12 cellular contexts compared by ENCODE assay signal in the genomic region with DNA sequence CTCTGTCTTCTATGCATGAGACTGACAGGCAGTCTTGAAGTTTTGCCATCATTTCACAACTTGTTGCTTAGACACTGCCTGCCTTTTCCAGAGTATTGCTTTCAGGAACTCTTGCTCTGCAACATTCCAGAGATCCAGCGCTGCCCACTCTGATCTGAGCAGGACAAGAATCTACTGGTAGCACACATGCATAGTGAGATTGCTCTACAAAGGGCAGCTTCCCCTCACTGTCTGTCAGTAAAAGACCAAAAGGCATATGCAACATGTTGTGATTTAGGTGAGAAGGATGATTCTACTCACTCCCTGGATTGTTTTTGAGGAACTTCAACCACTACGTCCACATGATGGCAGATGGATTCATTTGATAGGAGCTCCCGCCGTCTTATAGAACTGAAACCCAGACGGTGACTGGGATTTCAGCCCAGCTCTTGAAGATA.
A peak's percentile ranks its signal among the peaks of the same experiment; 100 is the strongest.
DNase-seq lines count a peak whose midpoint lies in the region; ATAC-seq, FAIRE-seq and TF ChIP-seq lines count a peak whose summit lies in the region.
"Had no signal": no experiment of that assay in that cellular context is flagged by ENCODE, and none has a peak within 500 bp of the region (broad histone marks: within the 10 kb centered on the region; RNA-seq: fewer than 3 reads in every experiment).

No MANE protein-coding gene starts in this region.

- H3K27ac ChIP-seq in SK-N-SH (ENCODE audit: low read depth in 2 of 2, low read length in 1 of 2) (no peak overlapping the region), H1 (ENCODE audit: low read depth, low read length) (no peak overlapping the region), upper lobe of right lung (peak overlapping the region; percentile 49)

- WGBS in SK-N-SH (ENCODE audit: low lambda C conversion rate): 100% methylated on average over 5 of the region's 5 CpGs
- WGBS in H1 (ENCODE audit: extremely low coverage in 1 of 2, insufficient coverage in 1 of 2, insufficient read length in 1 of 2, insufficient replicate concordance in 2 of 2, low coverage in 1 of 2, low lambda C conversion rate in 2 of 2, missing lambda C conversion rate in 1 of 2), 2 experiments: 75% methylated on average over 5 of the region's 5 CpGs; no CpG with 5 or more reads in 1 of the 2 experiments

- no peak overlapping the region for H3K23ac ChIP-seq in H1 (ENCODE audit: insufficient read length)

- H3K9me3 ChIP-seq in SK-N-SH (no peaks in the 10 kb centered on the region), H1 (ENCODE audit: insufficient read depth in 2 of 2, low read depth in 1 of 2, low read length in 1 of 2) (no peaks in the 10 kb centered on the region), upper lobe of right lung (no peaks in the 10 kb centered on the region)

- H3K56ac ChIP-seq in H1 (replicated peaks; ENCODE audit: insufficient read length, low read depth, low read length): no peak overlapping the region

- H3K4me3 Mint-ChIP-seq in activated naive CD4-positive, alpha-beta T cell treated with anti-CD3 and anti-CD28 coated beads for 36 hours: no peak overlapping the region

- peaks cover 59% of the 10 kb centered on the region for H3K79me2 ChIP-seq in SK-N-SH (ENCODE audit: insufficient read depth)
- H3K79me2 ChIP-seq in H1 (ENCODE audit: control insufficient read depth in 1 of 2, insufficient read depth in 2 of 2, low read length in 2 of 2): peaks cover 0 to 48% of the 10 kb centered on the region in 2 experiments; a peak in 2 of 4 replicates

- TF ChIP-seq EP300 in SK-N-SH (IDR thresholded peaks at IDR 0.05; ENCODE audit: borderline replicate concordance in 1 of 2, low read depth in 1 of 2, low read length in 1 of 2) (no peak), H1 (IDR thresholded peaks at IDR 0.05; ENCODE audit: borderline replicate concordance in 1 of 2, low read depth in 2 of 2, low read length in 2 of 2) (no peak)

- ATAC-seq in SK-N-SH treated with all-trans-retinoic acid at 6 μM for 48 hours (peak; percentile 32), left lobe of liver (peak; percentile 44), upper lobe of right lung (peak; percentile 93), HG03095 (IDR thresholded peaks at IDR 0.05; ENCODE audit: unreplicated experiment) (no peak), GM21528 (IDR thresholded peaks at IDR 0.05; ENCODE audit: low FRiP score, unreplicated experiment) (no peak)

- no peaks in the 10 kb centered on the region; the same call in 1 of the 2 replicates for H3K79me1 ChIP-seq in H1 (ENCODE audit: low read depth, low read length)

- H3K23me2 ChIP-seq in H1 (ENCODE audit: low read depth, low read length): no peaks in the 10 kb centered on the region

- H4K20me1 ChIP-seq in SK-N-SH (ENCODE audit: insufficient read depth) (no peaks in the 10 kb centered on the region; the same call in 1 of the 2 replicates), H1 (replicated peaks in 1 of 2; ENCODE audit: control insufficient read depth in 1 of 2, insufficient read depth in 2 of 2, low read length in 2 of 2) (peaks cover 0 to 2% of the 10 kb centered on the region in 2 experiments)

- no peak overlapping the region for H3K14ac ChIP-seq in H1 (ENCODE audit: insufficient read length)

- DNase-seq in SK-N-SH (no peak), H1 (ENCODE audit: low read depth in 1 of 2, low spot score in 2 of 2) (no peak), left lobe of liver (ENCODE audit: low spot score) (no peak), upper lobe of right lung (no peak)
- DNase-seq in activated naive CD4-positive, alpha-beta T cell treated with anti-CD3 and anti-CD28 coated beads for 36 hours: no peak
- DNase-seq: NCI-H1436; SHP77 treated with DMSO at 0.1 percent for 48 hours; stimulated activated CD4-positive, alpha-beta T cell treated with anti-CD3 and anti-CD28 coated beads, Interleukin-12 subunit alpha, Interleukin-12 subunit beta, amount 100 ng/mL, for 4 hours had no signal

- no peak overlapping the region for H2BK120ac ChIP-seq in H1 (replicated peaks; ENCODE audit: low read depth, low read length)

- H2BK12ac ChIP-seq in H1 (ENCODE audit: low read depth, low read length): 0 out of 2 replicates have a peak overlapping the region, but pooled peaks have one; percentile 51

- no peak overlapping the region; the same call in 1 of the 2 replicates for H2AK5ac ChIP-seq in H1 (ENCODE audit: low read depth, low read length)

- H3K9me3 Mint-ChIP-seq in activated naive CD4-positive, alpha-beta T cell treated with anti-CD3 and anti-CD28 coated beads for 36 hours: no peaks in the 10 kb centered on the region

- H3K4me2 ChIP-seq in SK-N-SH: no peak overlapping the region
- H3K4me2 ChIP-seq in H1 (ENCODE audit: insufficient read depth in 1 of 2, low read depth in 2 of 2, low read length in 2 of 2): peak overlapping the region; percentile 13 to 37

- H3F3A ChIP-seq in SK-N-SH (replicated peaks; ENCODE audit: insufficient read depth): peaks cover 11% of the 10 kb centered on the region

- H3K9ac ChIP-seq in SK-N-SH (no peak overlapping the region), H1 (replicated peaks in 1 of 4; ENCODE audit: extremely low read depth in 1 of 4, low read depth in 3 of 4, low read length in 3 of 4) (no peak overlapping the region)

- no peaks in the 10 kb centered on the region for H3K9me2 ChIP-seq in SK-N-SH

- intact Hi-C loops in upper lobe of right lung (cut with DNase I): no loop called here
- intact Hi-C loops in activated naive CD4-positive, alpha-beta T cell treated with anti-CD3 and anti-CD28 coated beads for 36 hours (cut with micrococcal nuclease): no loop called here

- H3K36me3 Mint-ChIP-seq in activated naive CD4-positive, alpha-beta T cell treated with anti-CD3 and anti-CD28 coated beads for 36 hours (ENCODE audit: low read depth): no peaks in the 10 kb centered on the region

- H2AFZ ChIP-seq in SK-N-SH (ENCODE audit: low read depth) (no peak overlapping the region), H1 (ENCODE audit: low read length) (no peak overlapping the region)

- FAIRE-seq in H1 (lab: Jason Lieb, UNC): peak; percentile 52
- FAIRE-seq: colon had no signal

- peak overlapping the region; percentile 18 for H3K4ac ChIP-seq in H1 (replicated peaks; ENCODE audit: insufficient read length, low read depth, low read length)

- H2BK15ac ChIP-seq in H1 (ENCODE audit: low read length): no peak overlapping the region

- H4K8ac ChIP-seq in H1 (ENCODE audit: extremely low read depth, insufficient read depth, low read length): no peak overlapping the region

- H4K91ac ChIP-seq in H1 (replicated peaks; ENCODE audit: insufficient read length, low read length): no peak overlapping the region

- H3K27ac Mint-ChIP-seq in activated naive CD4-positive, alpha-beta T cell treated with anti-CD3 and anti-CD28 coated beads for 36 hours: no peak overlapping the region

- H3K4me1 ChIP-seq in SK-N-SH (ENCODE audit: control insufficient read depth in 1 of 2, insufficient read depth in 2 of 2, low read depth in 1 of 2, low read length in 1 of 2) (peaks cover 11 to 23% of the 10 kb centered on the region in 2 experiments; a peak in 3 of 4 replicates), H1 (replicated peaks in 1 of 4; ENCODE audit: control insufficient read depth in 3 of 4, insufficient read depth in 4 of 4, low read length in 3 of 4) (peaks cover 8 to 18% (median 13%) of the 10 kb centered on the region in 4 experiments; a peak in 6 of 7 replicates), upper lobe of right lung (peaks cover 46% of the 10 kb centered on the region)

- CTCF ChIA-PET in SK-N-SH (lab: Yijun Ruan, JAX): interaction anchor here (1.3 to 2.6 kb wide), 4 partner anchors 10 to 148 kb away, joined by 3 to 17 read pairs (median 7); no protein-coding TSS in a partner anchor
- CTCF ChIA-PET in H1 (lab: Charles Lee; ENCODE audit: partially characterized antibody): interaction anchor here (0.7 to 3.3 kb wide), 13 partner anchors 9 to 148 kb away, joined by 3 to 40 read pairs (median 3); no protein-coding TSS in a partner anchor
- CTCF ChIA-PET in activated naive CD4-positive, alpha-beta T cell treated with anti-CD3 and anti-CD28 coated beads for 36 hours (lab: Charles Lee): interaction anchor here (0.9 to 2.7 kb wide), 8 partner anchors 10 to 149 kb away, joined by 3 to 21 read pairs (median 4); no protein-coding TSS in a partner anchor

- no peak overlapping the region for H3K4me3 ChIP-seq in SK-N-SH (ENCODE audit: low read depth in 2 of 2, low read length in 1 of 2)
- H3K4me3 ChIP-seq in H1 (ENCODE audit: extremely low read depth in 1 of 4, insufficient read depth in 2 of 4, low read depth in 3 of 4, low read length in 4 of 4): peak overlapping the region in 1 of 4 experiments; percentile 20; a peak in 1 of 8 replicates
- H3K4me3 ChIP-seq in upper lobe of right lung: peak overlapping the region; percentile 2

- peak overlapping the region; percentile 28; the same call in 1 of the 2 replicates for H2BK5ac ChIP-seq in H1 (ENCODE audit: low read depth, low read length)

- TF ChIP-seq POLR2A in H1 (IDR thresholded peaks at IDR 0.05; ENCODE audit: control extremely low read depth in 1 of 2, low read depth in 2 of 2, low read length in 2 of 2): no peak

- POLR2A ChIA-PET in SK-N-SH (lab: Yijun Ruan, JAX): no interaction called here
- POLR2A ChIA-PET in H1 (lab: Charles Lee; ENCODE audit: partially characterized antibody): interaction anchor here (1.0 kb wide), 1 partner anchor 14 kb away, joined by 3 read pairs; no protein-coding TSS in a partner anchor

- H4K5ac ChIP-seq in H1 (ENCODE audit: insufficient read length, low read depth, low read length): no peak overlapping the region

- H3K27me3 ChIP-seq in SK-N-SH (ENCODE audit: insufficient read depth) (no peaks in the 10 kb centered on the region), H1 (replicated peaks in 1 of 4; ENCODE audit: control insufficient read depth in 3 of 4, extremely low read depth in 1 of 4, insufficient read depth in 3 of 4, low read length in 3 of 4) (no peaks in the 10 kb centered on the region), upper lobe of right lung (no peaks in the 10 kb centered on the region)

- TF ChIP-seq RAD21 in SK-N-SH (IDR thresholded peaks at IDR 0.05; ENCODE audit: low read length) (no peak), H1 (IDR thresholded peaks at IDR 0.05 in 1 of 2, conservative IDR thresholded peaks at IDR 0.05 in 1 of 2; ENCODE audit: low read depth in 2 of 2, low read length in 2 of 2) (no peak)

- peaks cover 18% of the 10 kb centered on the region for H3K4me1 Mint-ChIP-seq in activated naive CD4-positive, alpha-beta T cell treated with anti-CD3 and anti-CD28 coated beads for 36 hours (ENCODE audit: low read depth)

- TF ChIP-seq CTCF in SK-N-SH (IDR thresholded peaks at IDR 0.05) (no peak), H1 (IDR thresholded peaks at IDR 0.05; ENCODE audit: control extremely low read depth in 1 of 3, insufficient read depth in 1 of 3, low read depth in 1 of 3, low read length in 3 of 3) (no peak), upper lobe of right lung (IDR thresholded peaks at IDR 0.05) (no peak)

- H2BK20ac ChIP-seq in H1 (ENCODE audit: low read length): no peak overlapping the region

- H3K27me3 Mint-ChIP-seq in activated naive CD4-positive, alpha-beta T cell treated with anti-CD3 and anti-CD28 coated beads for 36 hours (ENCODE audit: low read depth): no peaks in the 10 kb centered on the region

- no peak overlapping the region for H3K18ac ChIP-seq in H1 (ENCODE audit: extremely low read depth, low read length)

- H3K36me3 ChIP-seq in SK-N-SH (replicated peaks in 1 of 2; ENCODE audit: control insufficient read depth in 1 of 2, insufficient read depth in 2 of 2, low read length in 1 of 2) (peaks cover 0 to 3% of the 10 kb centered on the region in 2 experiments), H1 (ENCODE audit: control insufficient read depth in 2 of 4, insufficient read depth in 4 of 4, low read length in 3 of 4) (no peaks in the 10 kb centered on the region), upper lobe of right lung (no peaks in the 10 kb centered on the region)

Comparison
In these comparisons a context has a peak if more than half of its experiments do, and no peak if none do; other contexts are left out.
1. ATAC-seq: peak in SK-N-SH treated with all-trans-retinoic acid at 6 μM for 48 hours (single experiment), left lobe of liver (single experiment) and upper lobe of right lung (single experiment); none in HG03095 (single experiment) and GM21528 (single experiment).